ENCODE assay signal across 2 cellular contexts in the genomic region with DNA sequence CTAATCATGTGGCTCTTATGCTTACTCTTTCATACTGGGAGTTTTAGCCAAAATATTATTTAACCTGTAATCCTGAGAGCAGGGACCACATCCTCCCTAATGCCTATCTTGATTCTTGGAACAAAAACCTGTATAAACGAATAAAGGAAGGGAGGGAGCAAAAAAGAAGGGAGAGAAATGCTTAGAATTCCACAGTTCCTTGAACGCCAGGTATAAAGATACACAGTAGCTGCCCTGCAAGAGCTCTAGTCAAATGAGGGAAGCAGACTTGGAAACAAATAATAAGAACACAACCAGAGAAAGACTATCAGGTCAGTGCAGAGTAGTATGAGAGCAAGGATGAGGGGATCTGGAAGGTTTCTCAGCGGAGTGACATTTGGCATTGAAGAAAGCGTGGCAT.
TF ChIP-seq lines count a peak whose summit lies in the region.

No MANE protein-coding gene starts in this region.

TF ChIP-seq in IMR-90, 13 proteins besides CTCF, POLR2A, EP300 and RAD21:
- TF ChIP-seq MXI1 (IDR thresholded peaks at IDR 0.05; ENCODE audit: borderline replicate concordance, low read depth, low read length) (no peak), NFE2L2 (IDR thresholded peaks at IDR 0.05; ENCODE audit: low read depth, low read length) (no peak), CEBPB (IDR thresholded peaks at IDR 0.05; ENCODE audit: low read depth, low read length) (no peak), RFX5 (IDR thresholded peaks at IDR 0.05; ENCODE audit: low read depth, low read length) (no peak), MAFK (IDR thresholded peaks at IDR 0.05; ENCODE audit: low read depth, low read length) (no peak)
- TF ChIP-seq, protein P1, sequence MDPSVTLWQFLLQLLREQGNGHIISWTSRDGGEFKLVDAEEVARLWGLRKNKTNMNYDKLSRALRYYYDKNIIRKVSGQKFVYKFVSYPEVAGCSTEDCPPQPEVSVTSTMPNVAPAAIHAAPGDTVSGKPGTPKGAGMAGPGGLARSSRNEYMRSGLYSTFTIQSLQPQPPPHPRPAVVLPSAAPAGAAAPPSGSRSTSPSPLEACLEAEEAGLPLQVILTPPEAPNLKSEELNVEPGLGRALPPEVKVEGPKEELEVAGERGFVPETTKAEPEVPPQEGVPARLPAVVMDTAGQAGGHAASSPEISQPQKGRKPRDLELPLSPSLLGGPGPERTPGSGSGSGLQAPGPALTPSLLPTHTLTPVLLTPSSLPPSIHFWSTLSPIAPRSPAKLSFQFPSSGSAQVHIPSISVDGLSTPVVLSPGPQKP (IDR thresholded peaks at IDR 0.05; ENCODE audit: borderline replicate concordance, low read depth, low read length), result no peak

TF ChIP-seq in HEK293T, 16 proteins besides CTCF, POLR2A, EP300 and RAD21:
- TF ChIP-seq CTBP1 (IDR thresholded peaks at IDR 0.05; ENCODE audit: borderline replicate concordance), result no peak
